Comparison of ENCODE assay signal across 17 cellular contexts in genomic region chr4:125664091-125664767, GRCh38.
"Had no signal": no experiment of that assay in that cellular context is flagged by ENCODE, and none has a peak within 500 bp of the region (broad histone marks: within the 10 kb centered on the region; RNA-seq: fewer than 3 reads in every experiment).

No MANE protein-coding gene starts in this region.

- H3K79me2 ChIP-seq: parathyroid adenoma had no signal

- DNase-seq: activated CD4-positive, alpha-beta T cell treated with anti-CD3 and anti-CD28 coated beads for 4 hours; activated CD8-positive, alpha-beta T cell treated with anti-CD3 and anti-CD28 coated beads for 36 hours; activated effector memory CD4-positive, alpha-beta T cell treated with Interleukin-2 at 50 U/mL for 16 hours; activated T-cell treated with anti-CD3 and anti-CD28 coated beads, Interleukin-2, amount 50 U/mL, for 4 hours; adrenal gland; effector memory CD4-positive, alpha-beta T cell; foreskin melanocyte; heart left ventricle; left colon; stimulated activated CD4-positive, alpha-beta T cell treated with anti-CD3 and anti-CD28 coated beads, Interleukin-4, amount 100 ng/mL, for 4 hours; stimulated activated CD8-positive, alpha-beta memory T cell treated with anti-CD3 and anti-CD28 coated beads, Interleukin-4, amount 100 ng/mL, for 48 hours; stimulated activated naive CD8-positive, alpha-beta T cell treated with anti-CD3 and anti-CD28 coated beads, Interleukin-15, Interleukin-2, amounts not matched to agents 100 U/mL and 50 U/mL, for 24 hours; upper lobe of left lung had no signal

- H3K4me3 ChIP-seq: adrenal gland, heart left ventricle, lung, SK-N-MC, upper lobe of left lung had no signal

- H3K27ac ChIP-seq: adrenal gland, epithelial cell of prostate, heart left ventricle, parathyroid adenoma, SK-N-MC, upper lobe of left lung had no signal

- H3K9ac ChIP-seq: parathyroid adenoma had no signal

- H3K4me1 ChIP-seq: adrenal gland, heart left ventricle, parathyroid adenoma, upper lobe of left lung had no signal

- H3K36me3 ChIP-seq: adrenal gland, heart left ventricle, upper lobe of left lung had no signal

- H3K27me3 ChIP-seq: adrenal gland, heart left ventricle, upper lobe of left lung had no signal

- ATAC-seq: activated CD8-positive, alpha-beta T cell treated with anti-CD3 and anti-CD28 coated beads for 36 hours; activated T-cell treated with anti-CD3 and anti-CD28 coated beads, Interleukin-2, amount 50 U/mL, for 4 hours; heart left ventricle; left colon; stimulated activated naive CD8-positive, alpha-beta T cell treated with anti-CD3 and anti-CD28 coated beads, Interleukin-15, Interleukin-2, amounts not matched to agents 100 U/mL and 50 U/mL, for 24 hours had no signal
